35 cellular contexts compared by ENCODE assay signal in the genomic region with DNA sequence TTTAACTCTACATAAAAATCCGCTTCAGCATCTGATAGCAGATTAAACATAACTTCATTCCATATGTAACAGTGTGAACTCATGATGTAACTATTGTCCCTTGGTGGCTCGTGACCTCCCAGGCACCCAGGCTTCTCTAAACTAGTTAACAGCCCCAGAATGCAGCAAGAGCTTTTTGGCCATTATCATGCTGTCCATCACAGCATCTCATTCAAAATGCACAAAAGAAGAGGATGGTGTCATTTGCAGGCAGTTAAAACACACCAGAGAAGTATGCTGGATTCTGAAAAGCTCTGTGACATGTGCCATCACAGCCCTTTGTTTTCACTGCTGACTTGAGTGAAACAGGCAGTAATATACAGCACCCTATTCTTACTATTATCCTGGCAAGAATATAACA.
"Had no signal": no experiment of that assay in that cellular context is flagged by ENCODE, and none has a peak within 500 bp of the region (broad histone marks: within the 10 kb centered on the region; RNA-seq: fewer than 3 reads in every experiment).

No MANE protein-coding gene starts in this region.

- H3K9me3 ChIP-seq: adrenal gland, body of pancreas, colonic mucosa, esophagus muscularis mucosa, gastrocnemius medialis had no signal

- H3K4me3 Mint-ChIP-seq: activated B cell treated with CpG ODN at 0.5 μM for 24 hours; activated CD8-positive, alpha-beta T cell treated with anti-CD3 and anti-CD28 coated beads for 36 hours; activated naive CD4-positive, alpha-beta T cell treated with anti-CD3 and anti-CD28 coated beads, Interleukin-2, amount 50 U/mL, for 24 hours; activated naive CD8-positive, alpha-beta T cell treated with anti-CD3 and anti-CD28 coated beads for 36 hours; activated naive CD8-positive, alpha-beta T cell treated with anti-CD3 and anti-CD28 coated beads, Interleukin-2, amount 50 U/mL, for 24 hours; activated T-cell treated with anti-CD3 and anti-CD28 coated beads, Interleukin-2, amount 50 U/mL, for 4 hours; activated T-helper 17 cell treated with anti-CD3 and anti-CD28 coated beads, Interleukin-2, amount 50 U/mL, for 72 hours; dendritic cell treated with granulocyte-macrophage colony-stimulating factor and Interleukin-4, amounts not matched to agents 40 ng/mL and 50 ng/mL, for 4 days; T-helper 17 cell; T-helper 2 cell treated with Interferon-gamma antibody and Interleukin-4, amounts not matched to agents 5 μg/mL and 100 μg/mL, for 36 hours had no signal

- H3K27ac ChIP-seq: adrenal gland, body of pancreas, cardiac muscle cell, colonic mucosa, dorsolateral prefrontal cortex, esophagus muscularis mucosa, foreskin keratinocyte, gastrocnemius medialis, WERI-Rb-1 had no signal

- H3K4me1 Mint-ChIP-seq: activated B cell treated with CpG ODN at 0.5 μM for 24 hours; activated naive CD4-positive, alpha-beta T cell treated with anti-CD3 and anti-CD28 coated beads, Interleukin-2, amount 50 U/mL, for 24 hours; activated naive CD8-positive, alpha-beta T cell treated with anti-CD3 and anti-CD28 coated beads for 36 hours; activated naive CD8-positive, alpha-beta T cell treated with anti-CD3 and anti-CD28 coated beads, Interleukin-2, amount 50 U/mL, for 24 hours; activated T-helper 17 cell treated with anti-CD3 and anti-CD28 coated beads, Interleukin-2, amount 50 U/mL, for 72 hours; T-helper 17 cell had no signal

- H3K4me3 ChIP-seq: adrenal gland, body of pancreas, cardiac muscle cell, colonic mucosa, dorsolateral prefrontal cortex, esophagus muscularis mucosa, gastrocnemius medialis had no signal

- H3K27me3 Mint-ChIP-seq: activated B cell treated with CpG ODN at 0.5 μM for 24 hours; activated CD8-positive, alpha-beta T cell treated with anti-CD3 and anti-CD28 coated beads for 36 hours; activated naive CD4-positive, alpha-beta T cell treated with anti-CD3 and anti-CD28 coated beads, Interleukin-2, amount 50 U/mL, for 24 hours; activated naive CD8-positive, alpha-beta T cell treated with anti-CD3 and anti-CD28 coated beads for 36 hours; activated naive CD8-positive, alpha-beta T cell treated with anti-CD3 and anti-CD28 coated beads, Interleukin-2, amount 50 U/mL, for 24 hours; activated T-helper 17 cell treated with anti-CD3 and anti-CD28 coated beads, Interleukin-2, amount 50 U/mL, for 72 hours; dendritic cell treated with granulocyte-macrophage colony-stimulating factor and Interleukin-4, amounts not matched to agents 40 ng/mL and 50 ng/mL, for 4 days; T-helper 17 cell had no signal

- H3K27ac Mint-ChIP-seq: activated B cell treated with CpG ODN at 0.5 μM for 24 hours; activated CD8-positive, alpha-beta T cell treated with anti-CD3 and anti-CD28 coated beads for 36 hours; activated naive CD4-positive, alpha-beta T cell treated with anti-CD3 and anti-CD28 coated beads, Interleukin-2, amount 50 U/mL, for 24 hours; activated naive CD8-positive, alpha-beta T cell treated with anti-CD3 and anti-CD28 coated beads for 36 hours; activated naive CD8-positive, alpha-beta T cell treated with anti-CD3 and anti-CD28 coated beads, Interleukin-2, amount 50 U/mL, for 24 hours; activated T-helper 17 cell treated with anti-CD3 and anti-CD28 coated beads, Interleukin-2, amount 50 U/mL, for 72 hours; dendritic cell treated with granulocyte-macrophage colony-stimulating factor and Interleukin-4, amounts not matched to agents 40 ng/mL and 50 ng/mL, for 4 days; T-helper 17 cell; T-helper 2 cell treated with Interferon-gamma antibody and Interleukin-4, amounts not matched to agents 5 μg/mL and 100 μg/mL, for 36 hours had no signal

- H3K36me3 Mint-ChIP-seq: activated naive CD4-positive, alpha-beta T cell treated with anti-CD3 and anti-CD28 coated beads, Interleukin-2, amount 50 U/mL, for 24 hours; activated naive CD8-positive, alpha-beta T cell treated with anti-CD3 and anti-CD28 coated beads for 36 hours had no signal

- H3K36me3 ChIP-seq: adrenal gland, cardiac muscle cell, colonic mucosa, esophagus muscularis mucosa, gastrocnemius medialis, WERI-Rb-1 had no signal

- H3K27me3 ChIP-seq: adrenal gland, body of pancreas, cardiac muscle cell, colonic mucosa, dorsolateral prefrontal cortex, esophagus muscularis mucosa, gastrocnemius medialis had no signal

- H3K4me1 ChIP-seq: adrenal gland, body of pancreas, colonic mucosa, esophagus muscularis mucosa, foreskin keratinocyte, gastrocnemius medialis had no signal

- H3K9me3 Mint-ChIP-seq: activated CD8-positive, alpha-beta T cell treated with anti-CD3 and anti-CD28 coated beads for 36 hours; activated naive CD4-positive, alpha-beta T cell treated with anti-CD3 and anti-CD28 coated beads, Interleukin-2, amount 50 U/mL, for 24 hours; T-helper 2 cell treated with Interferon-gamma antibody and Interleukin-4, amounts not matched to agents 5 μg/mL and 100 μg/mL, for 36 hours had no signal

- DNase-seq: activated B cell treated with CpG ODN at 0.5 μM for 24 hours; activated CD4-positive, alpha-beta T cell treated with anti-CD3 and anti-CD28 coated beads for 48 hours; activated CD4-positive, alpha-beta T cell treated with anti-CD3 and anti-CD28 coated beads, Interleukin-2, amount 50 U/mL, for 1 hour; activated CD4-positive, alpha-beta T cell treated with anti-CD3 and anti-CD28 coated beads, Interleukin-2, amount 50 U/mL, for 48 hours; activated CD8-positive, alpha-beta memory T cell treated with anti-CD3 and anti-CD28 coated beads for 24 hours; activated CD8-positive, alpha-beta T cell treated with anti-CD3 and anti-CD28 coated beads for 36 hours; activated effector memory CD4-positive, alpha-beta T cell treated with Interleukin-2 at 50 U/mL for 16 hours; activated gamma-delta T cell treated with Interleukin-2 at 50 U/mL for 16 hours; activated naive CD4-positive, alpha-beta T cell treated with Interleukin-2 at 50 U/mL for 16 hours; activated naive CD8-positive, alpha-beta T cell treated with anti-CD3 and anti-CD28 coated beads for 36 hours; activated naive CD8-positive, alpha-beta T cell treated with anti-CD3 and anti-CD28 coated beads, Interleukin-2, amount 50 U/mL, for 24 hours; activated T-cell treated with anti-CD3 and anti-CD28 coated beads, Interleukin-2, amount 50 U/mL, for 4 hours; adrenal gland; amygdala; aorta; body of pancreas; central memory CD4-positive, alpha-beta T cell; cerebellar nuclear complex; colonic mucosa; dorsolateral prefrontal cortex; effector memory CD4-positive, alpha-beta T cell; erythroblast; foreskin keratinocyte; gastrocnemius medialis; glutamatergic neuron; T-helper 1 cell; T-helper 17 cell; T1000; WERI-Rb-1 had no signal
